In genomic region chr19:30664358-30665058, GRCh38 we compare ENCODE assay signal across 9 cellular contexts.
DNase-seq lines count a peak whose midpoint lies in the region; ATAC-seq and TF ChIP-seq lines count a peak whose summit lies in the region.
"Had no signal": no experiment of that assay in that cellular context is flagged by ENCODE, and none has a peak within 500 bp of the region (broad histone marks: within the 10 kb centered on the region; RNA-seq: fewer than 3 reads in every experiment).

No MANE protein-coding gene starts in this region.

- DNase-seq in GM23248: peak; percentile 57
- DNase-seq in RKO (ENCODE audit: low spot score): peak; percentile 5
- DNase-seq in fibroblast of villous mesenchyme (ENCODE audit: low read depth): peak; percentile 3
- no peak for DNase-seq in progenitor cell of endocrine pancreas (ENCODE audit: low spot score, unreplicated experiment)
- DNase-seq in NCI-H2171 treated with DMSO at 0.1 percent for 48 hours (lab: John Stamatoyannopoulos, UW): no peak
- DNase-seq: activated naive CD8-positive, alpha-beta T cell treated with anti-CD3 and anti-CD28 coated beads, Interleukin-2, amount 10 ng/mL, durations not matched to agents 7 days and 5 days had no signal

- no peaks in the 10 kb centered on the region; the same call in 1 of the 2 replicates for H3K27me3 ChIP-seq in GM23248 (replicated peaks; ENCODE audit: insufficient read depth)

- ATAC-seq in HG02798 (IDR thresholded peaks at IDR 0.05; ENCODE audit: poor library complexity, unreplicated experiment) (no peak), HG03045 (IDR thresholded peaks at IDR 0.05; ENCODE audit: unreplicated experiment) (no peak)
- ATAC-seq in activated CD4-positive, CD25-positive, alpha-beta regulatory T cell treated with anti-CD3 and anti-CD28 coated beads, Interleukin-2, amount 50 U/mL, for 24 hours: no peak

- no peak overlapping the region for H3K4me3 Mint-ChIP-seq in progenitor cell of endocrine pancreas (ENCODE audit: low read depth)
- H3K4me3 Mint-ChIP-seq: activated naive CD8-positive, alpha-beta T cell treated with anti-CD3 and anti-CD28 coated beads, Interleukin-2, amount 10 ng/mL, durations not matched to agents 7 days and 5 days had no signal

- no peaks in the 10 kb centered on the region for H3K9me3 Mint-ChIP-seq in progenitor cell of endocrine pancreas (ENCODE audit: low read depth)
- H3K9me3 Mint-ChIP-seq: activated naive CD8-positive, alpha-beta T cell treated with anti-CD3 and anti-CD28 coated beads, Interleukin-2, amount 10 ng/mL, durations not matched to agents 7 days and 5 days had no signal

- H3K4me3 ChIP-seq in GM23248 (no peak overlapping the region), fibroblast of villous mesenchyme (ENCODE audit: low read depth, low read length) (no peak overlapping the region)

- peaks cover 17% of the 10 kb centered on the region for H3K4me1 Mint-ChIP-seq in progenitor cell of endocrine pancreas (ENCODE audit: low read depth)
- H3K4me1 Mint-ChIP-seq: activated naive CD8-positive, alpha-beta T cell treated with anti-CD3 and anti-CD28 coated beads, Interleukin-2, amount 10 ng/mL, durations not matched to agents 7 days and 5 days had no signal

- H3K9me3 ChIP-seq in GM23248 (ENCODE audit: low read depth): no peaks in the 10 kb centered on the region

- H3K79me2 ChIP-seq in GM23248 (ENCODE audit: insufficient read depth): no peaks in the 10 kb centered on the region

- no peaks in the 10 kb centered on the region for H4K20me1 ChIP-seq in GM23248 (ENCODE audit: insufficient read depth)

- no peak overlapping the region for H3K4me2 ChIP-seq in GM23248 (ENCODE audit: unreplicated experiment)

- 18 to 22% methylated on average over 11 of the region's 11 CpGs for WGBS in GM23248 (ENCODE audit: low coverage in 1 of 2, low lambda C conversion rate in 2 of 2, missing lambda C conversion rate in 2 of 2), 2 experiments

- no peaks in the 10 kb centered on the region for H3F3A ChIP-seq in GM23248 (ENCODE audit: insufficient read depth)

- peak; percentile 16 for TF ChIP-seq CTCF in fibroblast of villous mesenchyme (IDR thresholded peaks at IDR 0.05; ENCODE audit: insufficient read depth, low read depth, low read length)
- TF ChIP-seq CTCF in progenitor cell of endocrine pancreas (IDR thresholded peaks at IDR 0.05; ENCODE audit: unreplicated experiment): peak; percentile 53

- no peaks in the 10 kb centered on the region for H3K9me2 ChIP-seq in GM23248 (ENCODE audit: insufficient read depth)

- no peak overlapping the region for H3K27ac Mint-ChIP-seq in progenitor cell of endocrine pancreas
- H3K27ac Mint-ChIP-seq: activated naive CD8-positive, alpha-beta T cell treated with anti-CD3 and anti-CD28 coated beads, Interleukin-2, amount 10 ng/mL, durations not matched to agents 7 days and 5 days had no signal

- peaks cover 10% of the 10 kb centered on the region; the same call in 1 of the 2 replicates for H3K4me1 ChIP-seq in GM23248 (ENCODE audit: insufficient read depth)

- peaks cover 12% of the 10 kb centered on the region for H3K27me3 Mint-ChIP-seq in progenitor cell of endocrine pancreas

- in situ Hi-C loops in GM23248 (cut with MboI): loop anchor here (25.0 kb wide), 1 partner anchor 902 kb away; no protein-coding TSS in a partner anchor

- no peaks in the 10 kb centered on the region for H3K36me3 Mint-ChIP-seq in progenitor cell of endocrine pancreas (ENCODE audit: insufficient read depth)
- H3K36me3 Mint-ChIP-seq: activated naive CD8-positive, alpha-beta T cell treated with anti-CD3 and anti-CD28 coated beads, Interleukin-2, amount 10 ng/mL, durations not matched to agents 7 days and 5 days had no signal

- no peak overlapping the region for H2AFZ ChIP-seq in GM23248

- no peak overlapping the region for H3K9ac ChIP-seq in GM23248

- no peaks in the 10 kb centered on the region for H3K36me3 ChIP-seq in GM23248 (ENCODE audit: low read depth)

- no peak overlapping the region for H3K27ac ChIP-seq in GM23248

Comparison
In these comparisons a context has a peak if more than half of its experiments do, and no peak if none do; other contexts are left out.
1. DNase-seq: peak in GM23248 (single experiment), RKO (single experiment) and fibroblast of villous mesenchyme (single experiment); none in progenitor cell of endocrine pancreas (single experiment) and NCI-H2171 treated with DMSO at 0.1 percent for 48 hours (single experiment).